28 cellular contexts compared by ENCODE assay signal in genomic region chr9:77000330-77000729, GRCh38. TPM values are rescaled to one million over a fixed set of nuclear protein-coding genes. Genes with fewer than 3 reads are reported as not detected.
"Had no signal": no experiment of that assay in that cellular context is flagged by ENCODE, and none has a peak within 500 bp of the region (broad histone marks: within the 10 kb centered on the region; RNA-seq: fewer than 3 reads in every experiment).

No MANE protein-coding gene starts in this region.

- H3K27me3 ChIP-seq: adrenal gland, ascending aorta, brain microvascular endothelial cell, right lobe of liver had no signal

- H3K4me1 ChIP-seq: adrenal gland, ascending aorta, right lobe of liver, tibial artery had no signal

- H3K27ac ChIP-seq: adrenal gland, ascending aorta, brain microvascular endothelial cell, right lobe of liver, skin epidermis, tibial artery, WERI-Rb-1 had no signal

- ATAC-seq: activated CD8-positive, alpha-beta T cell treated with anti-CD3 and anti-CD28 coated beads, Interleukin-2, amount 10 ng/mL, durations not matched to agents 7 days and 5 days; left lobe of liver; naive thymus-derived CD4-positive, alpha-beta T cell; right lobe of liver had no signal

- H3K36me3 Mint-ChIP-seq: activated naive CD8-positive, alpha-beta T cell; immature natural killer cell; naive thymus-derived CD4-positive, alpha-beta T cell had no signal

- H3K27ac Mint-ChIP-seq: activated CD8-positive, alpha-beta T cell treated with anti-CD3 and anti-CD28 coated beads, Interleukin-2, amount 10 ng/mL, durations not matched to agents 7 days and 5 days; activated naive CD8-positive, alpha-beta T cell; dendritic cell treated with granulocyte-macrophage colony-stimulating factor and Interleukin-4, amounts not matched to agents 40 ng/mL and 50 ng/mL, for 4 days; immature natural killer cell; naive thymus-derived CD4-positive, alpha-beta T cell; stimulated activated naive CD8-positive, alpha-beta T cell treated with anti-CD3 and anti-CD28 coated beads, Interleukin-15, Interleukin-2, amounts not matched to agents 100 ng/mL and 50 ng/mL, for 24 hours had no signal

- H3K9me3 ChIP-seq: adrenal gland, ascending aorta, right lobe of liver, tibial artery had no signal

- H3K4me1 Mint-ChIP-seq: immature natural killer cell; naive thymus-derived CD4-positive, alpha-beta T cell; neural crest cell had no signal

- H3K36me3 ChIP-seq: adrenal gland, ascending aorta, brain microvascular endothelial cell, right lobe of liver, tibial artery, WERI-Rb-1 had no signal

- H3K4me3 Mint-ChIP-seq: activated CD8-positive, alpha-beta T cell treated with anti-CD3 and anti-CD28 coated beads, Interleukin-2, amount 10 ng/mL, durations not matched to agents 7 days and 5 days; activated naive CD8-positive, alpha-beta T cell; dendritic cell treated with granulocyte-macrophage colony-stimulating factor and Interleukin-4, amounts not matched to agents 40 ng/mL and 50 ng/mL, for 4 days; immature natural killer cell; naive thymus-derived CD4-positive, alpha-beta T cell; neural crest cell; stimulated activated naive CD8-positive, alpha-beta T cell treated with anti-CD3 and anti-CD28 coated beads, Interleukin-15, Interleukin-2, amounts not matched to agents 100 ng/mL and 50 ng/mL, for 24 hours had no signal

- H3K4me3 ChIP-seq: adrenal gland, ascending aorta, right lobe of liver, skin epidermis, tibial artery had no signal

- DNase-seq: activated CD4-positive, alpha-beta T cell treated with anti-CD3 and anti-CD28 coated beads for 1 hour; activated CD4-positive, alpha-beta T cell treated with anti-CD3 and anti-CD28 coated beads, Interleukin-2, amount 50 U/mL, for 1 hour; activated CD8-positive, alpha-beta T cell treated with anti-CD3 and anti-CD28 coated beads, Interleukin-2, amount 10 ng/mL, durations not matched to agents 7 days and 5 days; activated gamma-delta T cell treated with Interleukin-2 at 50 U/mL for 16 hours; adrenal gland; brain microvascular endothelial cell; caudate nucleus; effector CD4-positive, alpha-beta T cell; erythroblast; foreskin melanocyte; immature natural killer cell; naive thymus-derived CD4-positive, alpha-beta T cell; occipital lobe; posterior cingulate gyrus; right lobe of liver; stimulated activated CD4-positive, alpha-beta T cell treated with anti-CD3 and anti-CD28 coated beads, Interleukin-1b, Interleukin-23, amount 100 ng/mL, for 48 hours; tibial artery; WERI-Rb-1 had no signal

- H3K9me3 Mint-ChIP-seq: dendritic cell treated with granulocyte-macrophage colony-stimulating factor and Interleukin-4, amounts not matched to agents 40 ng/mL and 50 ng/mL, for 4 days; stimulated activated naive CD8-positive, alpha-beta T cell treated with anti-CD3 and anti-CD28 coated beads, Interleukin-15, Interleukin-2, amounts not matched to agents 100 ng/mL and 50 ng/mL, for 24 hours had no signal

RNA-seq across cellular contexts. Expression of gene FOXB2, which starts 19.1 kb away (rescaled TPM):
- total RNA-seq: activated CD8-positive, alpha-beta T cell treated with anti-CD3 and anti-CD28 coated beads, Interleukin-2, amount 10 ng/mL, durations not matched to agents 7 days and 5 days; adrenal gland; ascending aorta; kidney epithelial cell; left lobe of liver; lung microvascular endothelial cell; naive thymus-derived CD4-positive, alpha-beta T cell; neural crest cell; occipital lobe; right lobe of liver; ureter had no signal
- polyA plus RNA-seq: adrenal gland; immature natural killer cell; naive thymus-derived CD4-positive, alpha-beta T cell had no signal
